ENCODE assay signal across 23 cellular contexts in genomic region chr9:21810881-21811280, GRCh38. TPM values are rescaled to one million over a fixed set of nuclear protein-coding genes. Genes with fewer than 3 reads are reported as not detected.
DNase-seq lines count a peak whose midpoint lies in the region; ATAC-seq, FAIRE-seq and TF ChIP-seq lines count a peak whose summit lies in the region.
"Had no signal": no experiment of that assay in that cellular context is flagged by ENCODE, and none has a peak within 500 bp of the region (broad histone marks: within the 10 kb centered on the region; RNA-seq: fewer than 3 reads in every experiment).

No MANE protein-coding gene starts in this region.

- no peak overlapping the region for H3K4me3 Mint-ChIP-seq in immature natural killer cell
- H3K4me3 Mint-ChIP-seq: activated T-helper 1 cell treated with anti-CD3 and anti-CD28 coated beads, Interleukin-12 subunit alpha, Interleukin-12 subunit beta, Interleukin-2, Interleukin-4 antibody, amounts not matched to agents 30 ng/mL and 10 ng/mL and 1 ng/mL, durations not matched to agents 14 hours and 24 hours and 36 hours; nephron progenitor cell; stimulated activated naive B cell treated with anti-CD40 and anti-IgM and Interleukin-4, amounts not matched to agents 10 μg/mL and 1 μg/mL and 100 μg/mL, for 72 hours had no signal

- ATAC-seq in HepG2 (no peak), right lobe of liver (no peak), right cardiac atrium (peak; percentile 63 to 68), HG02840 (IDR thresholded peaks at IDR 0.05; ENCODE audit: low FRiP score, unreplicated experiment) (no peak)
- ATAC-seq: upper lobe of right lung had no signal

- H3K27ac Mint-ChIP-seq in immature natural killer cell = no peak overlapping the region
- H3K27ac Mint-ChIP-seq: activated T-helper 1 cell treated with anti-CD3 and anti-CD28 coated beads, Interleukin-12 subunit alpha, Interleukin-12 subunit beta, Interleukin-2, Interleukin-4 antibody, amounts not matched to agents 30 ng/mL and 10 ng/mL and 1 ng/mL, durations not matched to agents 14 hours and 24 hours and 36 hours had no signal

- no peak for TF ChIP-seq CTCF in HepG2 (CRISPR knock-in tag; IDR thresholded peaks at IDR 0.05)
- no peak for TF ChIP-seq CTCF in right lobe of liver (IDR thresholded peaks at IDR 0.05)

- no peak overlapping the region for H3K4me2 ChIP-seq in HepG2 (ENCODE audit: low read depth, low read length)
- H3K4me2 ChIP-seq: SK-N-SH had no signal

- peaks cover 18% of the 10 kb centered on the region for H4K20me1 ChIP-seq in HepG2 (ENCODE audit: insufficient read depth, low read length)

- TF ChIP-seq EP300 in HepG2 (IDR thresholded peaks at IDR 0.05; ENCODE audit: low read depth in 2 of 2, low read length in 2 of 2) (no peak), HepG2 (CRISPR knock-in tag; IDR thresholded peaks at IDR 0.05; ENCODE audit: borderline replicate concordance) (no peak)

- no peaks in the 10 kb centered on the region for H3K9me3 ChIP-seq in HepG2 (ENCODE audit: low read length)
- H3K9me3 ChIP-seq in right lobe of liver = no peaks in the 10 kb centered on the region
- no peaks in the 10 kb centered on the region for H3K9me3 ChIP-seq in right cardiac atrium (ENCODE audit: control insufficient read depth, low read length)
- H3K9me3 ChIP-seq: adrenal gland, SK-N-SH, upper lobe of right lung had no signal

- peaks cover 38% of the 10 kb centered on the region for H3K79me2 ChIP-seq in HepG2 (ENCODE audit: insufficient read depth, low read length)

- no peak overlapping the region for H3K27ac ChIP-seq in HepG2 (ENCODE audit: extremely low read length, insufficient read depth, low read length)
- H3K27ac ChIP-seq in right lobe of liver = no peak overlapping the region
- H3K27ac ChIP-seq in right cardiac atrium (ENCODE audit: low read length) = peak overlapping the region; percentile 86
- H3K27ac ChIP-seq: adrenal gland, upper lobe of right lung had no signal

- no peaks in the 10 kb centered on the region for H3K27me3 Mint-ChIP-seq in immature natural killer cell (ENCODE audit: low read depth in 3 of 3)
- H3K27me3 Mint-ChIP-seq: progenitor cell of endocrine pancreas; stimulated activated naive B cell treated with anti-CD40 and anti-IgM and Interleukin-4, amounts not matched to agents 10 μg/mL and 1 μg/mL and 100 μg/mL, for 72 hours had no signal

- H3K4me1 ChIP-seq in HepG2 (ENCODE audit: insufficient read depth, low read length) (peaks cover 12% of the 10 kb centered on the region), right lobe of liver (no peaks in the 10 kb centered on the region), right cardiac atrium (ENCODE audit: control insufficient read depth, insufficient read depth, low read length) (peaks cover 7% of the 10 kb centered on the region)

- H3K9me3 Mint-ChIP-seq in immature natural killer cell = no peaks in the 10 kb centered on the region
- H3K9me3 Mint-ChIP-seq: activated T-helper 1 cell treated with anti-CD3 and anti-CD28 coated beads, Interleukin-12 subunit alpha, Interleukin-12 subunit beta, Interleukin-2, Interleukin-4 antibody, amounts not matched to agents 30 ng/mL and 10 ng/mL and 1 ng/mL, durations not matched to agents 14 hours and 24 hours and 36 hours; nephron progenitor cell; stimulated activated naive B cell treated with anti-CD40 and anti-IgM and Interleukin-4, amounts not matched to agents 10 μg/mL and 1 μg/mL and 100 μg/mL, for 72 hours had no signal

- POLR2A ChIA-PET in HepG2 (lab: Yijun Ruan, JAX) = no interaction called here

- DNase-seq in HepG2 (ENCODE audit: low spot score) (no peak), right lobe of liver (no peak), astrocyte of the hippocampus (ENCODE audit: low read depth, low spot score) (peak; percentile 43), right cardiac atrium (peak in 2 of 3 donors; percentile 62 to 68), NCI-H1105 treated with DMSO at 0.1 percent for 48 hours (lab: John Stamatoyannopoulos, UW) (no peak), immature natural killer cell (no peak), HCEC 1CT (no peak)
- DNase-seq: activated CD8-positive, alpha-beta memory T cell treated with anti-CD3 and anti-CD28 coated beads for 24 hours; adrenal gland; central memory CD4-positive, alpha-beta T cell; effector CD4-positive, alpha-beta T cell; H7; NCI-H187 treated with DMSO at 0.1 percent for 48 hours; NCI-H510A; nephron progenitor cell; SK-N-SH; stimulated activated naive B cell treated with anti-CD40 and anti-IgM and Interleukin-4, amounts not matched to agents 10 μg/mL and 1 μg/mL and 100 μg/mL, for 72 hours; T-helper 9 cell; upper lobe of right lung had no signal

- no peaks in the 10 kb centered on the region for H3K27me3 ChIP-seq in HepG2 (ENCODE audit: control insufficient read depth in 1 of 2, insufficient read depth in 2 of 2, low read length in 2 of 2)
- H3K27me3 ChIP-seq in right lobe of liver = no peaks in the 10 kb centered on the region
- H3K27me3 ChIP-seq in right cardiac atrium (ENCODE audit: control insufficient read depth, insufficient read depth) = no peaks in the 10 kb centered on the region
- H3K27me3 ChIP-seq: adrenal gland, upper lobe of right lung had no signal

- intact Hi-C loops in HepG2 (cut with micrococcal nuclease; ENCODE audit: unreplicated experiment) (no loop called here), right lobe of liver (cut with DNase I) (loop anchor here in 1 of 2 donors (5.0 to 10.0 kb wide), 2 partner anchors 201 to 444 kb away; no protein-coding TSS in a partner anchor), right cardiac atrium (cut with DNase I) (loop anchor here (5.0 to 10.0 kb wide), 5 partner anchors 194 to 426 kb away; partner anchors contain the start of gene CDKN2B (in 2 of the 4))

- H3K36me3 Mint-ChIP-seq in immature natural killer cell = peaks cover under 1 to 9% (median 8%) of the 10 kb centered on the region in 3 donors

- H3K4me3 ChIP-seq in HepG2 (replicated peaks in 1 of 3; ENCODE audit: insufficient read depth in 1 of 3, low read depth in 2 of 3, low read length in 3 of 3) (no peak overlapping the region), right lobe of liver (no peak overlapping the region), right cardiac atrium (ENCODE audit: low read length) (no peak overlapping the region)
- H3K4me3 ChIP-seq: adrenal gland, upper lobe of right lung had no signal

- H3K9ac ChIP-seq in HepG2 (ENCODE audit: insufficient read depth, low read depth, low read length) = no peak overlapping the region
- H3K9ac ChIP-seq: SK-N-SH had no signal

- H2AFZ ChIP-seq in HepG2 (ENCODE audit: low read length) = no peak overlapping the region

- CTCF ChIA-PET in HepG2 (lab: Yijun Ruan, JAX; ENCODE audit: low intra/inter-chr PET ratio, low total read pairs) = no interaction called here

- TF ChIP-seq RAD21 in HepG2 (CRISPR knock-in tag; IDR thresholded peaks at IDR 0.05) = no peak

- BruUV-seq in HepG2 (replicated peaks; lab: Mats Ljungman, UMichigan) = no TSS peak

- peaks cover 10 to 20% of the 10 kb centered on the region in 2 donors for H3K4me1 Mint-ChIP-seq in immature natural killer cell

- whole genome bisulfite sequencing in HepG2 (ENCODE audit: low lambda C conversion rate) = 100% methylated on average over 4 of the region's 6 CpGs
- WGBS in right lobe of liver (ENCODE audit: insufficient coverage, low coverage, low lambda C conversion rate, missing lambda C conversion rate) = 71% methylated on average over 1 of the region's 6 CpGs
- 59% methylated on average over 6 of the region's 6 CpGs for WGBS in right cardiac atrium

- TF ChIP-seq POLR2A in HepG2 (IDR thresholded peaks at IDR 0.05; ENCODE audit: insufficient read depth in 1 of 2, low read depth in 2 of 2, low read length in 2 of 2) (no peak), right lobe of liver (IDR thresholded peaks at IDR 0.05) (no peak)

- peaks cover 17 to 37% of the 10 kb centered on the region in 2 experiments for H3K36me3 ChIP-seq in HepG2 (replicated peaks in 1 of 2; ENCODE audit: control insufficient read depth in 1 of 2, insufficient read depth in 2 of 2, low read length in 2 of 2)
- peaks cover 0 to 17% (median 3%) of the 10 kb centered on the region in 4 donors for H3K36me3 ChIP-seq in right lobe of liver

- in situ Hi-C loops in HepG2 (cut with HindIII; ENCODE audit: extremely low pct_ligation_motif_present, low pct_unique_long_range_greater_than_20kb) = loop anchor here (5.0 to 25.0 kb wide), 4 partner anchors 224 to 626 kb away; partner anchors contain the start of gene DMRTA1

- FAIRE-seq in HepG2 (lab: Jason Lieb, UNC) = no peak
- FAIRE-seq: GM19239 had no signal

TF ChIP-seq in HepG2, 621 proteins besides CTCF, POLR2A, EP300 and RAD21:
- TF ChIP-seq GATA4 (IDR thresholded peaks at IDR 0.05; ENCODE audit: borderline replicate concordance, low read depth) = no peak
- peak; percentile 25 for TF ChIP-seq RBM22 (optimal IDR thresholded peaks at IDR 0.05; ENCODE audit: low read length)

RNA-seq across cellular contexts. Expression of gene MTAP, which starts 8.4 kb away (rescaled TPM):
- total RNA-seq in HepG2 (2016; rRNA removed; fragmentation: Illumina TruSeq; extraction: Trizol) (51.2 and 74.1 TPM in 2 replicates), right lobe of liver (10 to 100 TPM; 18.1 to 23.7 (median 20.5) TPM), right cardiac atrium (10 to 100 TPM; 20.8 to 22.3 (median 22.2) TPM)
- 6.4 and 7.9 TPM in 2 replicates for total RNA-seq in HepG2 (2016; cell fraction: cytosol; rRNA removed; fragmentation: Illumina TruSeq; extraction: Trizol; ENCODE audit: low read depth)
- 58.2 and 73.0 TPM in 2 replicates for total RNA-seq in HepG2 (2016; cell fraction: insoluble cytoplasmic fraction; rRNA removed; fragmentation: Illumina TruSeq; extraction: Trizol)
- 16.3 and 18.0 TPM in 2 replicates for total RNA-seq in HepG2 (2016; cell fraction: membrane; rRNA removed; fragmentation: Illumina TruSeq; extraction: Trizol)
- total RNA-seq in HepG2 (2016; cell fraction: nucleus; rRNA removed; fragmentation: Illumina TruSeq; extraction: Trizol) = 49.4 and 55.6 TPM in 2 replicates
- polyA plus RNA-seq in HepG2 (2011; rRNA removed) (16.7 and 19.5 TPM in 2 replicates), right cardiac atrium (7.4 TPM), immature natural killer cell (10 to 100 TPM in 1 of 3 donors, 1 to 10 TPM in 2; 7.3 to 10.6 (median 8.6) TPM)
- polyA plus RNA-seq in HepG2 (2011; cell fraction: cytosol; rRNA removed) = 10.4 and 16.4 TPM in 2 replicates
- polyA plus RNA-seq in HepG2 (2011; cell fraction: nucleus; rRNA removed) = 12.0 and 15.3 TPM in 2 replicates
- 24.8 and 27.2 TPM in 2 replicates for polyA plus RNA-seq in HepG2 (2012)
- 3.2 and 3.8 TPM in 2 replicates for polyA plus RNA-seq in HepG2 (2016; cell fraction: cytosol; fragmentation: Illumina TruSeq; extraction: Trizol; ENCODE audit: low read depth)
- 63.2 and 64.8 TPM in 2 replicates for polyA plus RNA-seq in HepG2 (2016; cell fraction: insoluble cytoplasmic fraction; fragmentation: Illumina TruSeq; extraction: Trizol; ENCODE audit: low read depth)
- polyA plus RNA-seq in HepG2 (2016; cell fraction: membrane; fragmentation: Illumina TruSeq; extraction: Trizol; ENCODE audit: low read depth) = 10.0 and 10.2 TPM in 2 replicates
- 34.8 and 37.8 TPM in 2 replicates for polyA plus RNA-seq in HepG2 (2016; cell fraction: nucleus; fragmentation: Illumina TruSeq; extraction: Trizol; ENCODE audit: insufficient read depth, low read depth)
- 30.0 and 49.9 TPM in 2 replicates for polyA minus RNA-seq in HepG2 (2011; rRNA and poly(A)+ RNA removed; ENCODE audit: low replicate concordance)
- 20.3 and 36.7 TPM in 2 replicates for polyA minus RNA-seq in HepG2 (2011; cell fraction: cytosol; rRNA and poly(A)+ RNA removed)
- polyA minus RNA-seq in HepG2 (2011; cell fraction: nucleus; rRNA and poly(A)+ RNA removed) = 65.0 and 65.8 TPM in 2 replicates

Comparison
In these comparisons a context has a peak if more than half of its experiments do, and no peak if none do; other contexts are left out.
1. ATAC-seq: peak in right cardiac atrium (2 of 2); none in HepG2 (single experiment), right lobe of liver (0 of 4) and HG02840 (single experiment).
2. DNase-seq: peak in astrocyte of the hippocampus (single experiment) and right cardiac atrium (2 of 3); none in HepG2 (single experiment), right lobe of liver (0 of 3), NCI-H1105 treated with DMSO at 0.1 percent for 48 hours (single experiment), immature natural killer cell (0 of 3) and HCEC 1CT (single experiment).